ENCODE assay signal across 13 cellular contexts in genomic region chr2:17541514-17541950, GRCh38. TPM values are rescaled to one million over a fixed set of nuclear protein-coding genes. Genes with fewer than 3 reads are reported as not detected.
DNase-seq lines count a peak whose midpoint lies in the region; ATAC-seq and TF ChIP-seq lines count a peak whose summit lies in the region.
"Had no signal": no experiment of that assay in that cellular context is flagged by ENCODE, and none has a peak within 500 bp of the region (broad histone marks: within the 10 kb centered on the region; RNA-seq: fewer than 3 reads in every experiment).

No MANE protein-coding gene starts in this region.

- peak overlapping the region; percentile 85 for H3K4me3 ChIP-seq in OCI-LY3 (ENCODE audit: low read length)
- H3K4me3 ChIP-seq in endocrine pancreas (ENCODE audit: control insufficient read depth, insufficient read depth, low read length), result peak overlapping the region; percentile 72
- peak overlapping the region; percentile 70 for H3K4me3 ChIP-seq in thoracic aorta

- H3K27me3 Mint-ChIP-seq in mesothelial cell of epicardium (ENCODE audit: low read depth), result peaks cover 50% of the 10 kb centered on the region

- H2AFZ ChIP-seq in OCI-LY3 (ENCODE audit: low read depth, low read length), result no peak overlapping the region; the same call in 1 of the 2 replicates

- H3K4me1 ChIP-seq in OCI-LY3 (ENCODE audit: low read length), result peaks cover 23% of the 10 kb centered on the region
- H3K4me1 ChIP-seq in endocrine pancreas (ENCODE audit: control insufficient read depth, insufficient read depth, low read length), result no peaks in the 10 kb centered on the region
- H3K4me1 ChIP-seq in thoracic aorta (ENCODE audit: control insufficient read depth in 1 of 2, low read depth in 2 of 2), result peaks cover 0 to 27% of the 10 kb centered on the region in 2 donors

- H3K27me3 ChIP-seq in OCI-LY3 (ENCODE audit: low read depth, low read length) (peaks cover 21% of the 10 kb centered on the region), endocrine pancreas (ENCODE audit: control insufficient read depth, insufficient read depth, low read length) (no peaks in the 10 kb centered on the region), thoracic aorta (replicated peaks; ENCODE audit: insufficient read depth) (no peaks in the 10 kb centered on the region)

- DNase-seq in mesothelial cell of epicardium (ENCODE audit: low spot score in 2 of 2, unreplicated experiment in 2 of 2) (no peak), thoracic aorta (ENCODE audit: low spot score) (no peak), islet precursor cell (no peak)
- DNase-seq in stimulated activated CD4-positive, alpha-beta T cell treated with anti-CD3 and anti-CD28 coated beads, Interleukin-1b, Interleukin-23, amount 100 ng/mL, for 48 hours, result no peak
- DNase-seq in stimulated activated CD4-positive, alpha-beta T cell treated with anti-CD3 and anti-CD28 coated beads, Interleukin-12 subunit alpha, Interleukin-12 subunit beta, amount 100 ng/mL, for 4 hours, result no peak
- DNase-seq: activated naive CD4-positive, alpha-beta T cell treated with anti-CD3 and anti-CD28 coated beads for 36 hours; kidney glomerular epithelial cell; sigmoid colon; stimulated activated CD8-positive, alpha-beta memory T cell treated with anti-CD3 and anti-CD28 coated beads, Interleukin-4, amount 100 ng/mL, for 48 hours had no signal

- TF ChIP-seq CTCF in OCI-LY3 (IDR thresholded peaks at IDR 0.05; ENCODE audit: low read depth, low read length) (no peak), mesothelial cell of epicardium (IDR thresholded peaks at IDR 0.05; ENCODE audit: unreplicated experiment) (no peak), thoracic aorta (IDR thresholded peaks at IDR 0.05) (no peak)

- H3K9me3 ChIP-seq in OCI-LY3 (ENCODE audit: insufficient read depth, low read length), result no peaks in the 10 kb centered on the region
- H3K9me3 ChIP-seq in endocrine pancreas (ENCODE audit: control insufficient read depth, low read length), result no peaks in the 10 kb centered on the region
- H3K9me3 ChIP-seq in thoracic aorta, result no peaks in the 10 kb centered on the region
- H3K9me3 ChIP-seq: sigmoid colon had no signal

- no peak for ATAC-seq in thoracic aorta (ENCODE audit: insufficient number of reproducible peaks, low FRiP score, low read depth)
- ATAC-seq: activated CD4-positive, CD25-positive, alpha-beta regulatory T cell treated with anti-CD3 and anti-CD28 coated beads, Interleukin-2, amount 50 U/mL, for 24 hours had no signal

- H3K4me2 ChIP-seq in OCI-LY3 (ENCODE audit: low read length), result peak overlapping the region; percentile 85

- no peaks in the 10 kb centered on the region for H4K20me1 ChIP-seq in OCI-LY3 (ENCODE audit: insufficient read depth, low read length)

- H3K36me3 ChIP-seq in OCI-LY3 (replicated peaks; ENCODE audit: low read depth, low read length) (no peaks in the 10 kb centered on the region), endocrine pancreas (ENCODE audit: control insufficient read depth, insufficient read depth, low read length) (no peaks in the 10 kb centered on the region), thoracic aorta (no peaks in the 10 kb centered on the region)
- H3K36me3 ChIP-seq: sigmoid colon had no signal

- H3K4me3 Mint-ChIP-seq in mesothelial cell of epicardium, result peak overlapping the region; percentile 76
- H3K4me3 Mint-ChIP-seq: activated naive CD4-positive, alpha-beta T cell treated with anti-CD3 and anti-CD28 coated beads for 36 hours had no signal

- no peak overlapping the region for H3K27ac Mint-ChIP-seq in mesothelial cell of epicardium
- H3K27ac Mint-ChIP-seq: activated naive CD4-positive, alpha-beta T cell treated with anti-CD3 and anti-CD28 coated beads for 36 hours had no signal

- H3K9ac ChIP-seq in OCI-LY3 (ENCODE audit: low read length) (peak overlapping the region; percentile 58; the same call in 1 of the 2 replicates), endocrine pancreas (ENCODE audit: control insufficient read depth, insufficient read depth, low read length) (peak overlapping the region; percentile 51)

- no peaks in the 10 kb centered on the region for H3K36me3 Mint-ChIP-seq in mesothelial cell of epicardium

- no peaks in the 10 kb centered on the region for H3K79me2 ChIP-seq in OCI-LY3 (ENCODE audit: low read length)

- no peak overlapping the region for H3K27ac ChIP-seq in OCI-LY3 (ENCODE audit: low read length)
- no peak overlapping the region for H3K27ac ChIP-seq in thoracic aorta
- H3K27ac ChIP-seq: RWPE1 had no signal

- H3K4me1 Mint-ChIP-seq in mesothelial cell of epicardium, result peaks cover 21% of the 10 kb centered on the region

- H3K9me3 Mint-ChIP-seq in mesothelial cell of epicardium, result no peaks in the 10 kb centered on the region
- H3K9me3 Mint-ChIP-seq: activated naive CD4-positive, alpha-beta T cell treated with anti-CD3 and anti-CD28 coated beads for 36 hours had no signal

RNA-seq across cellular contexts. Expression of gene VSNL1, which starts 1.0 kb away (rescaled TPM):
- 0.61 to 0.95 TPM (median 0.83 TPM) in 3 replicates for total RNA-seq in mesothelial cell of epicardium
- not detected for total RNA-seq in thoracic aorta
- total RNA-seq: activated naive CD4-positive, alpha-beta T cell treated with anti-CD3 and anti-CD28 coated beads for 36 hours had no signal

RNA-seq across cellular contexts. Expression of gene RAD51AP2, which starts 23.3 kb away (rescaled TPM):
- total RNA-seq in mesothelial cell of epicardium, result 0.13 to 0.18 TPM (median 0.16 TPM) in 3 replicates
- not detected for total RNA-seq in thoracic aorta
- total RNA-seq: activated naive CD4-positive, alpha-beta T cell treated with anti-CD3 and anti-CD28 coated beads for 36 hours had no signal
